7 cellular contexts compared by ENCODE assay signal in genomic region chr6:138517635-138518034, GRCh38. TPM values are rescaled to one million over a fixed set of nuclear protein-coding genes. Genes with fewer than 3 reads are reported as not detected.
A peak's percentile ranks its signal among the peaks of the same experiment; 100 is the strongest.
DNase-seq lines count a peak whose midpoint lies in the region; TF ChIP-seq lines count a peak whose summit lies in the region.

No MANE protein-coding gene starts in this region.

- peak overlapping the region; percentile 51; the same call in 1 of the 2 replicates for H3K27ac ChIP-seq in MM.1S (ENCODE audit: low read length)

- H3K4me1 Mint-ChIP-seq in endothelial cell (ENCODE audit: unreplicated experiment) (peaks cover 23% of the 10 kb centered on the region), osteocyte (ENCODE audit: unreplicated experiment) (peaks cover 5% of the 10 kb centered on the region)

- H3K4me2 ChIP-seq in MM.1S (ENCODE audit: low read depth, low read length) = peak overlapping the region; percentile 82

- H3K27me3 ChIP-seq in MM.1S (replicated peaks; ENCODE audit: insufficient read depth, low read length) = no peaks in the 10 kb centered on the region

- H2AFZ ChIP-seq in MM.1S (ENCODE audit: low read length) = peak overlapping the region; percentile 80

- no peak overlapping the region for H3K9ac ChIP-seq in MM.1S (ENCODE audit: low read length)

- no peaks in the 10 kb centered on the region for H3K36me3 ChIP-seq in MM.1S (replicated peaks; ENCODE audit: insufficient read depth, low read length)

- no peaks in the 10 kb centered on the region for H4K20me1 ChIP-seq in MM.1S (ENCODE audit: insufficient read depth, low read length)

- H3K4me3 Mint-ChIP-seq in endothelial cell (ENCODE audit: unreplicated experiment) (peak overlapping the region; percentile 62), osteocyte (ENCODE audit: unreplicated experiment) (no peak overlapping the region)

- H3F3A ChIP-seq in MM.1S (ENCODE audit: insufficient read depth, low read length) = no peaks in the 10 kb centered on the region; the same call in 1 of the 2 replicates

- H3K9me2 ChIP-seq in MM.1S (replicated peaks; ENCODE audit: insufficient read depth, low read length) = no peaks in the 10 kb centered on the region

- DNase-seq in GM13976 (ENCODE audit: low spot score) (peak; percentile 52), HFF-Myc (ENCODE audit: extremely low read depth, low read depth) (no peak), MM.1S (peak; percentile 79), endothelial cell (ENCODE audit: low spot score) (peak; percentile 36), osteocyte (ENCODE audit: extremely low spot score, unreplicated experiment) (no peak), superior temporal gyrus (ENCODE audit: extremely low spot score) (no peak)
- peak; percentile 49 to 56 for DNase-seq in activated CD4-positive, alpha-beta T cell treated with anti-CD3 and anti-CD28 coated beads, Interleukin-2, amount 50 U/mL, for 4 hours

- no peaks in the 10 kb centered on the region for H3K79me2 ChIP-seq in MM.1S (ENCODE audit: low read length)

- H3K36me3 Mint-ChIP-seq in endothelial cell (ENCODE audit: low read depth, unreplicated experiment) (peaks cover 16% of the 10 kb centered on the region), osteocyte (ENCODE audit: unreplicated experiment) (peaks cover 8% of the 10 kb centered on the region)

- peaks cover 13% of the 10 kb centered on the region for H3K27me3 Mint-ChIP-seq in endothelial cell (ENCODE audit: unreplicated experiment)
- no peaks in the 10 kb centered on the region for H3K27me3 Mint-ChIP-seq in osteocyte (ENCODE audit: unreplicated experiment)

- H3K27ac Mint-ChIP-seq in endothelial cell (ENCODE audit: unreplicated experiment) (no peak overlapping the region), osteocyte (ENCODE audit: unreplicated experiment) (no peak overlapping the region)

- H3K4me3 ChIP-seq in HFF-Myc (replicated peaks; ENCODE audit: low read depth, low read length) (no peak overlapping the region), MM.1S (ENCODE audit: low read length) (peak overlapping the region; percentile 31; the same call in 1 of the 2 replicates)

- no peaks in the 10 kb centered on the region for H3K9me3 Mint-ChIP-seq in endothelial cell (ENCODE audit: unreplicated experiment)
- peaks cover 12% of the 10 kb centered on the region for H3K9me3 Mint-ChIP-seq in osteocyte (ENCODE audit: unreplicated experiment)

- TF ChIP-seq CTCF in GM13976 (IDR thresholded peaks at IDR 0.05; ENCODE audit: borderline replicate concordance, control extremely low read depth, extremely low read depth, insufficient read depth, missing control alignments) (peak; percentile 70), HFF-Myc (IDR thresholded peaks at IDR 0.05; ENCODE audit: low read depth, low read length, missing control alignments) (peak; percentile 56), MM.1S (IDR thresholded peaks at IDR 0.05; ENCODE audit: low read length) (peak; percentile 82), endothelial cell (IDR thresholded peaks at IDR 0.05; ENCODE audit: unreplicated experiment) (peak; percentile 68), osteocyte (IDR thresholded peaks at IDR 0.05) (peak; percentile 44)

- in situ Hi-C loops in GM13976 (cut with MboI; ENCODE audit: low sequenced_read_pairs, unreplicated experiment) = loop anchor here (10.0 kb wide), 1 partner anchor 403 kb away; no protein-coding TSS in a partner anchor

- H3K4me1 ChIP-seq in MM.1S (ENCODE audit: low read length) = peaks cover 14% of the 10 kb centered on the region

- H3K9me3 ChIP-seq in MM.1S (replicated peaks; ENCODE audit: insufficient read depth, low read length) = no peaks in the 10 kb centered on the region

RNA-seq across cellular contexts. Expression of gene NHSL1, which starts 18.3 kb away (rescaled TPM):
- total RNA-seq in endothelial cell (ENCODE audit: unreplicated experiment) (72.3 TPM), osteocyte (19.0 and 21.2 TPM in 2 replicates)

Comparison
In these comparisons a context has a peak if more than half of its experiments do, and no peak if none do; other contexts are left out.
1. DNase-seq: peak in GM13976 (single experiment), MM.1S (single experiment), activated CD4-positive, alpha-beta T cell treated with anti-CD3 and anti-CD28 coated beads, Interleukin-2, amount 50 U/mL, for 4 hours (2 of 2) and endothelial cell (single experiment); none in HFF-Myc (single experiment), osteocyte (single experiment) and superior temporal gyrus (single experiment).
2. Peak in every context shown above with its lines, with median percentiles within 50 percentile points of each other: CTCF ChIP-seq.